21 cellular contexts compared by ENCODE assay signal in genomic region chr11:75595511-75595910, GRCh38.
"Had no signal": no experiment of that assay in that cellular context is flagged by ENCODE, and none has a peak within 500 bp of the region (broad histone marks: within the 10 kb centered on the region; RNA-seq: fewer than 3 reads in every experiment).

No MANE protein-coding gene starts in this region.

- H3K27ac ChIP-seq: heart right ventricle, left lung, tibial nerve had no signal

- H3K27ac Mint-ChIP-seq: activated naive CD4-positive, alpha-beta T cell treated with anti-CD3 and anti-CD28 coated beads, Interleukin-2, amount 50 U/mL, for 24 hours; activated T-cell treated with anti-CD3 and anti-CD28 coated beads, Interleukin-2, amount 50 U/mL, for 72 hours had no signal

- H3K4me3 ChIP-seq: gastroesophageal sphincter, heart right ventricle, left lung, tibial nerve had no signal

- H3K27me3 ChIP-seq: gastroesophageal sphincter, heart right ventricle, left lung, tibial nerve had no signal

- ATAC-seq: activated T-cell treated with anti-CD3 and anti-CD28 coated beads, Interleukin-2, amount 50 U/mL, for 72 hours; esophagus mucosa; gastroesophageal sphincter; left lung; stimulated activated naive CD8-positive, alpha-beta T cell treated with anti-CD3 and anti-CD28 coated beads, Interleukin-15, Interleukin-2, amounts not matched to agents 100 U/mL and 50 U/mL, for 24 hours had no signal

- H3K4me3 Mint-ChIP-seq: activated naive CD4-positive, alpha-beta T cell treated with anti-CD3 and anti-CD28 coated beads, Interleukin-2, amount 50 U/mL, for 24 hours; activated T-cell treated with anti-CD3 and anti-CD28 coated beads, Interleukin-2, amount 50 U/mL, for 72 hours had no signal

- H3K9me3 ChIP-seq: gastroesophageal sphincter, heart right ventricle, left lung, tibial nerve had no signal

- H3K27me3 Mint-ChIP-seq: activated naive CD4-positive, alpha-beta T cell treated with anti-CD3 and anti-CD28 coated beads, Interleukin-2, amount 50 U/mL, for 24 hours had no signal

- H3K36me3 ChIP-seq: gastroesophageal sphincter, heart right ventricle, left lung, tibial nerve had no signal

- H3K4me1 ChIP-seq: heart right ventricle, left lung had no signal

- H3K9me3 Mint-ChIP-seq: activated naive CD4-positive, alpha-beta T cell treated with anti-CD3 and anti-CD28 coated beads, Interleukin-2, amount 50 U/mL, for 24 hours; activated T-cell treated with anti-CD3 and anti-CD28 coated beads, Interleukin-2, amount 50 U/mL, for 72 hours had no signal

- DNase-seq: activated CD4-positive, alpha-beta T cell treated with anti-CD3 and anti-CD28 coated beads for 48 hours; activated CD4-positive, CD25-positive, alpha-beta regulatory T cell; activated CD8-positive, alpha-beta memory T cell treated with anti-CD3 and anti-CD28 coated beads for 24 hours; activated CD8-positive, alpha-beta memory T cell treated with anti-CD3 and anti-CD28 coated beads, Interleukin-2, amount 50 U/mL, for 48 hours; activated gamma-delta T cell; activated T-cell treated with anti-CD3 and anti-CD28 coated beads, Interleukin-2, amount 50 U/mL, for 72 hours; effector CD4-positive, alpha-beta T cell; heart right ventricle; left lung; mammary epithelial cell; occipital lobe; retina; stimulated activated CD4-positive, alpha-beta T cell treated with anti-CD3 and anti-CD28 coated beads, Interleukin-1b, Interleukin-23, amount 100 ng/mL, for 48 hours; stimulated activated CD8-positive, alpha-beta memory T cell treated with anti-CD3 and anti-CD28 coated beads, Interleukin-4, amount 100 ng/mL, for 48 hours; stimulated activated naive CD8-positive, alpha-beta T cell treated with anti-CD3 and anti-CD28 coated beads, Interleukin-15, Interleukin-2, amounts not matched to agents 100 U/mL and 50 U/mL, for 24 hours; substantia nigra; T-helper 2 cell had no signal

- H3K36me3 Mint-ChIP-seq: activated naive CD4-positive, alpha-beta T cell treated with anti-CD3 and anti-CD28 coated beads, Interleukin-2, amount 50 U/mL, for 24 hours had no signal
